ENCODE assay signal across 27 cellular contexts in genomic region chr3:193983846-193984245, GRCh38.
"Had no signal": no experiment of that assay in that cellular context is flagged by ENCODE, and none has a peak within 500 bp of the region (broad histone marks: within the 10 kb centered on the region; RNA-seq: fewer than 3 reads in every experiment).

No MANE protein-coding gene starts in this region.

- H3K4me3 ChIP-seq: gastroesophageal sphincter, lung, right lobe of liver, skin epidermis, testis, uterus had no signal

- H3K27ac ChIP-seq: neutrophil, right lobe of liver, testis had no signal

- H3K36me3 ChIP-seq: gastroesophageal sphincter, neutrophil, right lobe of liver, uterus had no signal

- ATAC-seq: activated CD8-positive, alpha-beta T cell treated with anti-CD3 and anti-CD28 coated beads for 36 hours; activated naive CD8-positive, alpha-beta T cell treated with anti-CD3 and anti-CD28 coated beads, Interleukin-2, amount 50 U/mL, for 24 hours; gastroesophageal sphincter; stimulated activated naive B cell treated with anti-CD40 and anti-IgM and Interleukin-4, amounts not matched to agents 10 μg/mL and 1 μg/mL and 100 μg/mL, for 72 hours; T-helper 17 cell had no signal

- H3K9me3 ChIP-seq: gastroesophageal sphincter, neutrophil, right lobe of liver, testis, uterus had no signal

- H3K27ac Mint-ChIP-seq: activated CD4-positive, alpha-beta T cell treated with anti-CD3 and anti-CD28 coated beads, Interleukin-2, amount 10 ng/mL, durations not matched to agents 7 days and 5 days; activated CD8-positive, alpha-beta T cell treated with anti-CD3 and anti-CD28 coated beads for 36 hours; activated naive CD4-positive, alpha-beta T cell treated with anti-CD3 and anti-CD28 coated beads, Interleukin-2, amount 50 U/mL, for 24 hours; activated naive CD8-positive, alpha-beta T cell treated with anti-CD3 and anti-CD28 coated beads, Interleukin-2, amount 50 U/mL, for 24 hours; activated T-helper 2 cell treated with anti-CD3 and anti-CD28 coated beads, Interferon-gamma antibody, Interleukin-2, Interleukin-4, amounts not matched to agents 10 μg/mL and 5 μg/mL and 100 μg/mL, durations not matched to agents 14 hours and 24 hours and 36 hours; dendritic cell treated with granulocyte-macrophage colony-stimulating factor and Interleukin-4, amounts not matched to agents 40 ng/mL and 50 ng/mL, for 4 days; endodermal cell; progenitor cell of endocrine pancreas; stimulated activated naive B cell treated with anti-CD40 and anti-IgM and Interleukin-4, amounts not matched to agents 10 μg/mL and 1 μg/mL and 100 μg/mL, for 72 hours; T-helper 17 cell; type B pancreatic cell had no signal

- H3K36me3 Mint-ChIP-seq: type B pancreatic cell had no signal

- H3K4me1 Mint-ChIP-seq: activated CD4-positive, alpha-beta T cell treated with anti-CD3 and anti-CD28 coated beads, Interleukin-2, amount 10 ng/mL, durations not matched to agents 7 days and 5 days; activated naive CD4-positive, alpha-beta T cell treated with anti-CD3 and anti-CD28 coated beads, Interleukin-2, amount 50 U/mL, for 24 hours; activated naive CD8-positive, alpha-beta T cell treated with anti-CD3 and anti-CD28 coated beads, Interleukin-2, amount 50 U/mL, for 24 hours; T-helper 17 cell had no signal

- DNase-seq: activated CD4-positive, alpha-beta T cell treated with anti-CD3 and anti-CD28 coated beads, Interleukin-2, amount 10 ng/mL, durations not matched to agents 7 days and 5 days; activated CD4-positive, CD25-positive, alpha-beta regulatory T cell treated with anti-CD3 and anti-CD28 coated beads, Interleukin-2, amount 50 U/mL, for 72 hours; activated CD8-positive, alpha-beta T cell treated with anti-CD3 and anti-CD28 coated beads for 36 hours; activated naive CD8-positive, alpha-beta T cell treated with anti-CD3 and anti-CD28 coated beads, Interleukin-2, amount 50 U/mL, for 24 hours; activated T-cell treated with anti-CD3 and anti-CD28 coated beads, Interleukin-2, amount 50 U/mL, for 48 hours; central memory CD4-positive, alpha-beta T cell; endodermal cell; head of caudate nucleus; kidney glomerular epithelial cell; right lobe of liver; stimulated activated CD4-positive, alpha-beta T cell treated with anti-CD3 and anti-CD28 coated beads, Interleukin-4, amount 100 ng/mL, for 4 hours; stimulated activated naive B cell treated with anti-CD40 and anti-IgM and Interleukin-4, amounts not matched to agents 10 μg/mL and 1 μg/mL and 100 μg/mL, for 72 hours; SW 1271; T-helper 17 cell; T1000; testis had no signal

- H3K9me3 Mint-ChIP-seq: activated CD4-positive, alpha-beta T cell treated with anti-CD3 and anti-CD28 coated beads, Interleukin-2, amount 10 ng/mL, durations not matched to agents 7 days and 5 days; activated CD8-positive, alpha-beta T cell treated with anti-CD3 and anti-CD28 coated beads for 36 hours; activated naive CD4-positive, alpha-beta T cell treated with anti-CD3 and anti-CD28 coated beads, Interleukin-2, amount 50 U/mL, for 24 hours; activated naive CD8-positive, alpha-beta T cell treated with anti-CD3 and anti-CD28 coated beads, Interleukin-2, amount 50 U/mL, for 24 hours; activated T-helper 2 cell treated with anti-CD3 and anti-CD28 coated beads, Interferon-gamma antibody, Interleukin-2, Interleukin-4, amounts not matched to agents 10 μg/mL and 5 μg/mL and 100 μg/mL, durations not matched to agents 14 hours and 24 hours and 36 hours; dendritic cell treated with granulocyte-macrophage colony-stimulating factor and Interleukin-4, amounts not matched to agents 40 ng/mL and 50 ng/mL, for 4 days; endodermal cell; nephron; stimulated activated naive B cell treated with anti-CD40 and anti-IgM and Interleukin-4, amounts not matched to agents 10 μg/mL and 1 μg/mL and 100 μg/mL, for 72 hours; type B pancreatic cell had no signal

- H3K27me3 Mint-ChIP-seq: type B pancreatic cell had no signal

- H3K4me3 Mint-ChIP-seq: activated CD4-positive, alpha-beta T cell treated with anti-CD3 and anti-CD28 coated beads, Interleukin-2, amount 10 ng/mL, durations not matched to agents 7 days and 5 days; activated CD8-positive, alpha-beta T cell treated with anti-CD3 and anti-CD28 coated beads for 36 hours; activated naive CD4-positive, alpha-beta T cell treated with anti-CD3 and anti-CD28 coated beads, Interleukin-2, amount 50 U/mL, for 24 hours; activated naive CD8-positive, alpha-beta T cell treated with anti-CD3 and anti-CD28 coated beads, Interleukin-2, amount 50 U/mL, for 24 hours; dendritic cell treated with granulocyte-macrophage colony-stimulating factor and Interleukin-4, amounts not matched to agents 40 ng/mL and 50 ng/mL, for 4 days; endodermal cell; nephron; stimulated activated naive B cell treated with anti-CD40 and anti-IgM and Interleukin-4, amounts not matched to agents 10 μg/mL and 1 μg/mL and 100 μg/mL, for 72 hours; T-helper 17 cell; type B pancreatic cell had no signal

- H3K27me3 ChIP-seq: gastroesophageal sphincter, right lobe of liver, testis, uterus had no signal

- H3K4me1 ChIP-seq: right lobe of liver, uterus had no signal
